Comparison of ENCODE assay signal across 9 cellular contexts in genomic region chr2:212520340-212520739, GRCh38. TPM values are rescaled to one million over a fixed set of nuclear protein-coding genes. Genes with fewer than 3 reads are reported as not detected.
DNase-seq lines count a peak whose midpoint lies in the region; ATAC-seq and TF ChIP-seq lines count a peak whose summit lies in the region.
"Had no signal": no experiment of that assay in that cellular context is flagged by ENCODE, and none has a peak within 500 bp of the region (broad histone marks: within the 10 kb centered on the region; RNA-seq: fewer than 3 reads in every experiment).

No MANE protein-coding gene starts in this region.

- TF ChIP-seq CTCF in 22Rv1 (IDR thresholded peaks at IDR 0.05) (peak; percentile 69), epithelial cell of proximal tubule (conservative IDR thresholded peaks at IDR 0.05; ENCODE audit: low read depth, low read length) (peak; percentile 68), lower lobe of right lung (IDR thresholded peaks at IDR 0.05) (no peak)

- no peaks in the 10 kb centered on the region for H3K36me3 ChIP-seq in lower lobe of right lung

- H3K27me3 Mint-ChIP-seq in stimulated activated memory B cell treated with anti-CD40 and anti-IgM and Interleukin-4, amounts not matched to agents 10 μg/mL and 1 μg/mL and 100 μg/mL, for 72 hours: no peaks in the 10 kb centered on the region

- H3K27ac Mint-ChIP-seq in stimulated activated memory B cell treated with anti-CD40 and anti-IgM and Interleukin-4, amounts not matched to agents 10 μg/mL and 1 μg/mL and 100 μg/mL, for 72 hours: no peak overlapping the region

- H3K4me1 ChIP-seq in lower lobe of right lung: no peaks in the 10 kb centered on the region

- ATAC-seq in esophagus mucosa (no peak), lower lobe of right lung (no peak)
- ATAC-seq in stimulated activated memory B cell treated with anti-CD40 and anti-IgM and Interleukin-4, amounts not matched to agents 10 μg/mL and 1 μg/mL and 100 μg/mL, for 72 hours: no peak

- H3K27ac ChIP-seq in 22Rv1 (no peak overlapping the region), lower lobe of right lung (no peak overlapping the region)

- H3K9me3 ChIP-seq in lower lobe of right lung: no peaks in the 10 kb centered on the region

- no peaks in the 10 kb centered on the region for H3K27me3 ChIP-seq in lower lobe of right lung (ENCODE audit: low read depth)

- H3K4me1 Mint-ChIP-seq in stimulated activated memory B cell treated with anti-CD40 and anti-IgM and Interleukin-4, amounts not matched to agents 10 μg/mL and 1 μg/mL and 100 μg/mL, for 72 hours: no peaks in the 10 kb centered on the region

- H3K36me3 Mint-ChIP-seq in stimulated activated memory B cell treated with anti-CD40 and anti-IgM and Interleukin-4, amounts not matched to agents 10 μg/mL and 1 μg/mL and 100 μg/mL, for 72 hours: no peaks in the 10 kb centered on the region

- DNase-seq in GM03348 (ENCODE audit: low spot score) (peak; percentile 14), NCI-H526 treated with DMSO at 0.1 percent for 48 hours (lab: John Stamatoyannopoulos, UW) (peak; percentile 16), epithelial cell of proximal tubule (ENCODE audit: low read depth) (no peak), lower lobe of right lung (no peak)
- DNase-seq in stimulated activated CD4-positive, alpha-beta T cell treated with anti-CD3 and anti-CD28 coated beads, Interleukin-4, amount 100 ng/mL, for 1 hour: no peak
- DNase-seq: activated T-cell treated with anti-CD3 and anti-CD28 coated beads, Interleukin-2, amount 50 U/mL, for 1 hour had no signal

- no peak overlapping the region for H3K4me3 ChIP-seq in epithelial cell of proximal tubule (ENCODE audit: low read depth, low read length)
- H3K4me3 ChIP-seq in lower lobe of right lung: no peak overlapping the region

- intact Hi-C loops in lower lobe of right lung (cut with DNase I): no loop called here

- no peaks in the 10 kb centered on the region for H3K9me3 Mint-ChIP-seq in stimulated activated memory B cell treated with anti-CD40 and anti-IgM and Interleukin-4, amounts not matched to agents 10 μg/mL and 1 μg/mL and 100 μg/mL, for 72 hours

- H3K4me3 Mint-ChIP-seq in stimulated activated memory B cell treated with anti-CD40 and anti-IgM and Interleukin-4, amounts not matched to agents 10 μg/mL and 1 μg/mL and 100 μg/mL, for 72 hours: no peak overlapping the region

RNA-seq across cellular contexts. Expression of gene ERBB4, which starts 18.3 kb away (rescaled TPM):
- total RNA-seq in epithelial cell of proximal tubule (1.4 and 2.2 TPM in 2 replicates), esophagus mucosa (0.12 TPM), lower lobe of right lung (25.3 TPM)

Comparison
In these comparisons a context has a peak if more than half of its experiments do, and no peak if none do; other contexts are left out.
1. DNase-seq: peak in GM03348 (single experiment) and NCI-H526 treated with DMSO at 0.1 percent for 48 hours (single experiment); none in epithelial cell of proximal tubule (single experiment), stimulated activated CD4-positive, alpha-beta T cell treated with anti-CD3 and anti-CD28 coated beads, Interleukin-4, amount 100 ng/mL, for 1 hour (single experiment) and lower lobe of right lung (single experiment).